In genomic region chr15:63476229-63476632, GRCh38 we compare ENCODE assay signal across 10 cellular contexts. TPM values are rescaled to one million over a fixed set of nuclear protein-coding genes. Genes with fewer than 3 reads are reported as not detected.
DNase-seq lines count a peak whose midpoint lies in the region; ATAC-seq and TF ChIP-seq lines count a peak whose summit lies in the region.
"Had no signal": no experiment of that assay in that cellular context is flagged by ENCODE, and none has a peak within 500 bp of the region (broad histone marks: within the 10 kb centered on the region; RNA-seq: fewer than 3 reads in every experiment).

No MANE protein-coding gene starts in this region.

- CTCF ChIA-PET in activated CD4-positive, alpha-beta memory T cell treated with anti-CD3 and anti-CD28 coated beads for 36 hours (lab: Charles Lee), result interaction anchor here (1.1 to 2.5 kb wide), 5 partner anchors 9 to 134 kb away, joined by 3 to 12 read pairs (median 4); no protein-coding TSS in a partner anchor
- CTCF ChIA-PET in activated CD4-positive, alpha-beta memory T cell treated with anti-CD3 and anti-CD28 coated beads, Interleukin-2, amount 10 ng/mL, durations not matched to agents 7 days and 5 days (lab: Charles Lee), result interaction anchor here (0.9 to 1.6 kb wide), 5 partner anchors 10 to 33 kb away, joined by 3 to 8 read pairs (median 4); no protein-coding TSS in a partner anchor
- CTCF ChIA-PET in T-cell (lab: Charles Lee), result interaction anchor here in 1 of 2 donors (1.1 kb wide), 1 partner anchor 29 kb away, joined by 3 read pairs; no protein-coding TSS in a partner anchor

- H3K36me3 Mint-ChIP-seq in activated CD4-positive, alpha-beta memory T cell treated with anti-CD3 and anti-CD28 coated beads for 36 hours, result no peaks in the 10 kb centered on the region
- H3K36me3 Mint-ChIP-seq in activated CD4-positive, alpha-beta memory T cell treated with anti-CD3 and anti-CD28 coated beads, Interleukin-2, amount 10 ng/mL, durations not matched to agents 7 days and 5 days (ENCODE audit: low read depth), result no peaks in the 10 kb centered on the region
- no peaks in the 10 kb centered on the region for H3K36me3 Mint-ChIP-seq in T-cell
- H3K36me3 Mint-ChIP-seq in CD14-positive monocyte, result peaks cover 3 to 4% of the 10 kb centered on the region in 2 donors

- intact Hi-C loops in activated CD4-positive, alpha-beta memory T cell treated with anti-CD3 and anti-CD28 coated beads for 36 hours (cut with micrococcal nuclease), result loop anchor here (10.0 kb wide), 1 partner anchor 359 kb away; the partner anchor contains the start of gene HERC1
- intact Hi-C loops in CD14-positive monocyte (cut with micrococcal nuclease), result no loop called here

- POLR2A ChIA-PET in activated CD4-positive, alpha-beta memory T cell treated with anti-CD3 and anti-CD28 coated beads for 36 hours (lab: Charles Lee), result interaction anchor here (1.5 to 2.6 kb wide), 2 partner anchors 28 to 124 kb away, joined by 6 to 9 read pairs; partner anchors contain the start of gene USP3
- POLR2A ChIA-PET in activated CD4-positive, alpha-beta memory T cell treated with anti-CD3 and anti-CD28 coated beads, Interleukin-2, amount 10 ng/mL, durations not matched to agents 7 days and 5 days (lab: Charles Lee), result interaction anchor here (1.8 to 12.3 kb wide), 3 partner anchors 20 to 34 kb away, joined by 4 to 175 read pairs (median 6); partner anchors contain the start of gene USP3
- POLR2A ChIA-PET in T-cell (lab: Charles Lee), result interaction anchor here in 1 of 2 donors (1.1 kb wide), 1 partner anchor 47 kb away, joined by 6 read pairs; no protein-coding TSS in a partner anchor

- peak overlapping the region; percentile 3 for H3K27ac Mint-ChIP-seq in activated CD4-positive, alpha-beta memory T cell treated with anti-CD3 and anti-CD28 coated beads for 36 hours
- no peak overlapping the region for H3K27ac Mint-ChIP-seq in activated CD4-positive, alpha-beta memory T cell treated with anti-CD3 and anti-CD28 coated beads, Interleukin-2, amount 10 ng/mL, durations not matched to agents 7 days and 5 days
- H3K27ac Mint-ChIP-seq in T-cell (peak overlapping the region; percentile 56 to 80), CD14-positive monocyte (peak overlapping the region in 3 of 7 donors; percentile 23 to 78 (median 42))

- H3K27me3 Mint-ChIP-seq in activated CD4-positive, alpha-beta memory T cell treated with anti-CD3 and anti-CD28 coated beads for 36 hours, result no peaks in the 10 kb centered on the region
- H3K27me3 Mint-ChIP-seq in activated CD4-positive, alpha-beta memory T cell treated with anti-CD3 and anti-CD28 coated beads, Interleukin-2, amount 10 ng/mL, durations not matched to agents 7 days and 5 days, result no peaks in the 10 kb centered on the region
- no peaks in the 10 kb centered on the region for H3K27me3 Mint-ChIP-seq in T-cell
- peaks cover 0 to 2% (median 1%) of the 10 kb centered on the region in 3 donors for H3K27me3 Mint-ChIP-seq in CD14-positive monocyte (ENCODE audit: low read depth in 3 of 3)

- no peaks in the 10 kb centered on the region for H3K27me3 ChIP-seq in stomach smooth muscle (ENCODE audit: control insufficient read depth in 1 of 2, insufficient read depth in 2 of 2, low read length in 2 of 2)

- TF ChIP-seq CTCF in foreskin fibroblast (IDR thresholded peaks at IDR 0.05; ENCODE audit: low read depth, low read length) (no peak), CD14-positive monocyte (IDR thresholded peaks at IDR 0.05) (no peak)

- no peak overlapping the region for H3K9ac ChIP-seq in stomach smooth muscle (ENCODE audit: low read length in 2 of 2)

- H3K4me3 ChIP-seq in foreskin fibroblast (ENCODE audit: low read depth in 1 of 2, low read length in 2 of 2) (no peak overlapping the region), stomach smooth muscle (ENCODE audit: low read length in 2 of 2) (no peak overlapping the region)

- DNase-seq in activated CD4-positive, alpha-beta memory T cell treated with anti-CD3 and anti-CD28 coated beads for 36 hours, result no peak
- DNase-seq in activated CD4-positive, alpha-beta memory T cell treated with anti-CD3 and anti-CD28 coated beads, Interleukin-2, amount 10 ng/mL, durations not matched to agents 7 days and 5 days, result no peak
- DNase-seq in T-cell, result no peak
- peak; percentile 96 to 97 for DNase-seq in foreskin fibroblast
- DNase-seq in CD14-positive monocyte (ENCODE audit: low spot score), result no peak
- DNase-seq in T-helper 9 cell, result no peak
- DNase-seq in NCI-H510A (lab: John Stamatoyannopoulos, UW), result no peak
- DNase-seq: activated CD4-positive, alpha-beta T cell treated with anti-CD3 and anti-CD28 coated beads for 1 hour; GOT3 had no signal

- ATAC-seq in T-cell (replicated peaks in 1 of 4), result no peak

- H3K9me3 ChIP-seq in stomach smooth muscle (ENCODE audit: control insufficient read depth in 2 of 2, low read length in 2 of 2), result no peaks in the 10 kb centered on the region

- H3K4me1 ChIP-seq in stomach smooth muscle (ENCODE audit: control insufficient read depth, insufficient read depth, low read length), result peaks cover 34% of the 10 kb centered on the region

- H3K9me3 Mint-ChIP-seq in activated CD4-positive, alpha-beta memory T cell treated with anti-CD3 and anti-CD28 coated beads for 36 hours, result no peaks in the 10 kb centered on the region
- no peaks in the 10 kb centered on the region for H3K9me3 Mint-ChIP-seq in activated CD4-positive, alpha-beta memory T cell treated with anti-CD3 and anti-CD28 coated beads, Interleukin-2, amount 10 ng/mL, durations not matched to agents 7 days and 5 days
- H3K9me3 Mint-ChIP-seq in T-cell (no peaks in the 10 kb centered on the region), CD14-positive monocyte (no peaks in the 10 kb centered on the region)

- no peaks in the 10 kb centered on the region for H3K36me3 ChIP-seq in stomach smooth muscle (ENCODE audit: control insufficient read depth in 2 of 2, insufficient read depth in 2 of 2, low read length in 2 of 2)

- H3K27ac ChIP-seq in stomach smooth muscle (ENCODE audit: low read length), result peak overlapping the region; percentile 37

- peaks cover 71% of the 10 kb centered on the region for H3K4me1 Mint-ChIP-seq in activated CD4-positive, alpha-beta memory T cell treated with anti-CD3 and anti-CD28 coated beads for 36 hours (ENCODE audit: low read depth)
- H3K4me1 Mint-ChIP-seq in activated CD4-positive, alpha-beta memory T cell treated with anti-CD3 and anti-CD28 coated beads, Interleukin-2, amount 10 ng/mL, durations not matched to agents 7 days and 5 days, result peaks cover 46% of the 10 kb centered on the region
- H3K4me1 Mint-ChIP-seq in T-cell (peaks cover 77 to 80% (median 78%) of the 10 kb centered on the region in 3 donors), CD14-positive monocyte (peaks cover 54% of the 10 kb centered on the region)

- no peak overlapping the region for H3K4me3 Mint-ChIP-seq in activated CD4-positive, alpha-beta memory T cell treated with anti-CD3 and anti-CD28 coated beads for 36 hours
- H3K4me3 Mint-ChIP-seq in activated CD4-positive, alpha-beta memory T cell treated with anti-CD3 and anti-CD28 coated beads, Interleukin-2, amount 10 ng/mL, durations not matched to agents 7 days and 5 days, result no peak overlapping the region
- H3K4me3 Mint-ChIP-seq in T-cell (no peak overlapping the region), CD14-positive monocyte (no peak overlapping the region)

RNA-seq across cellular contexts. Expression of gene USP3, which starts 28.2 kb away (rescaled TPM):
- total RNA-seq in activated CD4-positive, alpha-beta memory T cell treated with anti-CD3 and anti-CD28 coated beads for 36 hours, result 10 to 100 TPM; 46.1 to 48.9 TPM
- 10 to 100 TPM; 67.9 to 68.7 TPM for total RNA-seq in activated CD4-positive, alpha-beta memory T cell treated with anti-CD3 and anti-CD28 coated beads, Interleukin-2, amount 10 ng/mL, durations not matched to agents 7 days and 5 days
- 100 to 1,000 TPM; 123 to 265 (median 130) TPM for total RNA-seq in T-cell
- polyA plus RNA-seq in CD14-positive monocyte, result 100 to 1,000 TPM in 1 of 2 donors, 10 to 100 TPM in 1; 91.4 to 122 TPM

Comparison
In these comparisons a context has a peak if more than half of its experiments do, and no peak if none do; other contexts are left out.
1. DNase-seq: peak in foreskin fibroblast (2 of 2); none in activated CD4-positive, alpha-beta memory T cell treated with anti-CD3 and anti-CD28 coated beads for 36 hours (single experiment), activated CD4-positive, alpha-beta memory T cell treated with anti-CD3 and anti-CD28 coated beads, Interleukin-2, amount 10 ng/mL, durations not matched to agents 7 days and 5 days (single experiment), T-cell (0 of 34), CD14-positive monocyte (single experiment), T-helper 9 cell (single experiment) and NCI-H510A (single experiment).